10 cellular contexts compared by ENCODE assay signal in genomic region chr20:21511850-21512633, GRCh38. TPM values are rescaled to one million over a fixed set of nuclear protein-coding genes. Genes with fewer than 3 reads are reported as not detected.
DNase-seq lines count a peak whose midpoint lies in the region; ATAC-seq and TF ChIP-seq lines count a peak whose summit lies in the region.
"Had no signal": no experiment of that assay in that cellular context is flagged by ENCODE, and none has a peak within 500 bp of the region (broad histone marks: within the 10 kb centered on the region; RNA-seq: fewer than 3 reads in every experiment).

No MANE protein-coding gene starts in this region.

- no peaks in the 10 kb centered on the region for H3K9me3 ChIP-seq in spleen
- H3K9me3 ChIP-seq: sigmoid colon had no signal

- CTCF ChIA-PET in activated CD4-positive, alpha-beta T cell treated with anti-CD3 and anti-CD28 coated beads for 36 hours (lab: Charles Lee), result interaction anchor here (0.6 to 2.9 kb wide), 4 partner anchors 48 to 648 kb away, joined by 3 to 13 read pairs (median 3); no protein-coding TSS in a partner anchor

- peak overlapping the region; percentile 54 for H3K4me3 Mint-ChIP-seq in activated CD4-positive, alpha-beta T cell treated with anti-CD3 and anti-CD28 coated beads for 36 hours
- H3K4me3 Mint-ChIP-seq in activated T-cell treated with anti-CD3 and anti-CD28 coated beads, Interleukin-2, amount 50 U/mL, for 4 hours, result peak overlapping the region; percentile 68

- H3K4me3 ChIP-seq in spleen, result peak overlapping the region in 7 of 8 donors; percentile 11 to 65 (median 29)

- no peaks in the 10 kb centered on the region for H3K9me3 Mint-ChIP-seq in activated CD4-positive, alpha-beta T cell treated with anti-CD3 and anti-CD28 coated beads for 36 hours (ENCODE audit: low read depth)
- H3K9me3 Mint-ChIP-seq in activated T-cell treated with anti-CD3 and anti-CD28 coated beads, Interleukin-2, amount 50 U/mL, for 4 hours, result no peaks in the 10 kb centered on the region

- WGBS in spleen, 5 donors, result 2 to 13% (median 5%) methylated on average over 22 to 76 of the region's 76 CpGs

- H3K36me3 Mint-ChIP-seq in activated CD4-positive, alpha-beta T cell treated with anti-CD3 and anti-CD28 coated beads for 36 hours (ENCODE audit: low read depth), result no peaks in the 10 kb centered on the region
- peaks cover 1% of the 10 kb centered on the region for H3K36me3 Mint-ChIP-seq in activated T-cell treated with anti-CD3 and anti-CD28 coated beads, Interleukin-2, amount 50 U/mL, for 4 hours (ENCODE audit: insufficient read depth)

- no peaks in the 10 kb centered on the region for H3K36me3 ChIP-seq in spleen
- H3K36me3 ChIP-seq: sigmoid colon had no signal

- peaks cover 49% of the 10 kb centered on the region for H3K4me1 Mint-ChIP-seq in activated CD4-positive, alpha-beta T cell treated with anti-CD3 and anti-CD28 coated beads for 36 hours
- H3K4me1 Mint-ChIP-seq in activated T-cell treated with anti-CD3 and anti-CD28 coated beads, Interleukin-2, amount 50 U/mL, for 4 hours (ENCODE audit: low read depth), result peaks cover 47% of the 10 kb centered on the region

- H3K27me3 Mint-ChIP-seq in activated CD4-positive, alpha-beta T cell treated with anti-CD3 and anti-CD28 coated beads for 36 hours, result peaks cover 71% of the 10 kb centered on the region
- peaks cover 76% of the 10 kb centered on the region for H3K27me3 Mint-ChIP-seq in activated T-cell treated with anti-CD3 and anti-CD28 coated beads, Interleukin-2, amount 50 U/mL, for 4 hours (ENCODE audit: low read depth)

- H3K27ac ChIP-seq in spleen, result no peak overlapping the region
- H3K27ac ChIP-seq: sigmoid colon had no signal

- no peak for TF ChIP-seq POLR2A in spleen (IDR thresholded peaks at IDR 0.05)

- peaks cover 24 to 100% (median 100%) of the 10 kb centered on the region in 7 donors for H3K27me3 ChIP-seq in spleen (replicated peaks in 1 of 7)

- DNase-seq in activated CD4-positive, alpha-beta T cell treated with anti-CD3 and anti-CD28 coated beads for 36 hours, result peak; percentile 48
- no peak for DNase-seq in activated CD4-positive, alpha-beta T cell treated with anti-CD3 and anti-CD28 coated beads for 4 hours
- DNase-seq in activated T-cell treated with anti-CD3 and anti-CD28 coated beads, Interleukin-2, amount 50 U/mL, for 4 hours, result no peak
- DNase-seq in hippocampal formation (lab: John Stamatoyannopoulos, UW) (peak; percentile 22 to 58), spleen (no peak), SIG-M5 (lab: John Stamatoyannopoulos, UW) (no peak), pons (ENCODE audit: low spot score) (no peak), T-helper 9 cell (no peak)
- DNase-seq: NCI-H510A treated with DMSO at 0.1 percent for 48 hours, sigmoid colon had no signal

- peaks cover 32 to 96% (median 74%) of the 10 kb centered on the region in 6 donors for H3K4me1 ChIP-seq in spleen

- POLR2A ChIA-PET in activated CD4-positive, alpha-beta T cell treated with anti-CD3 and anti-CD28 coated beads for 36 hours (lab: Charles Lee), result no interaction called here

- intact Hi-C loops in activated CD4-positive, alpha-beta T cell treated with anti-CD3 and anti-CD28 coated beads for 36 hours (cut with DNase I, micrococcal nuclease), result loop anchor here (2.0 to 10.0 kb wide), 4 partner anchors 407 to 1150 kb away; partner anchors contain the start of gene INSM1 (in 1 of the 2)
- intact Hi-C loops in spleen (cut with DNase I; ENCODE audit: low total_unique reads), result no loop called here

- ATAC-seq in activated CD4-positive, alpha-beta T cell treated with anti-CD3 and anti-CD28 coated beads for 36 hours, result no peak
- no peak for ATAC-seq in activated T-cell treated with anti-CD3 and anti-CD28 coated beads, Interleukin-2, amount 50 U/mL, for 4 hours

- TF ChIP-seq CTCF in spleen (IDR thresholded peaks at IDR 0.05 in 8 of 11, conservative IDR thresholded peaks at IDR 0.05 in 3 of 11), result no peak

- no peak overlapping the region for H3K27ac Mint-ChIP-seq in activated CD4-positive, alpha-beta T cell treated with anti-CD3 and anti-CD28 coated beads for 36 hours

RNA-seq across cellular contexts. Expression of gene NKX2-2, which starts 1.8 kb away (rescaled TPM):
- total RNA-seq in activated CD4-positive, alpha-beta T cell treated with anti-CD3 and anti-CD28 coated beads for 36 hours, result not detected
- total RNA-seq in activated T-cell treated with anti-CD3 and anti-CD28 coated beads, Interleukin-2, amount 50 U/mL, for 4 hours, result not detected
- total RNA-seq in spleen, result not detected
- under 1 TPM in 1 of 3 donors, not detected in 2; 0.03 TPM for polyA plus RNA-seq in spleen
- total RNA-seq: sigmoid colon had no signal

Comparison
In these comparisons a context has a peak if more than half of its experiments do, and no peak if none do; other contexts are left out.
1. DNase-seq: peak in activated CD4-positive, alpha-beta T cell treated with anti-CD3 and anti-CD28 coated beads for 36 hours (single experiment) and hippocampal formation (2 of 2); none in activated CD4-positive, alpha-beta T cell treated with anti-CD3 and anti-CD28 coated beads for 4 hours (0 of 2), activated T-cell treated with anti-CD3 and anti-CD28 coated beads, Interleukin-2, amount 50 U/mL, for 4 hours (single experiment), spleen (single experiment), SIG-M5 (single experiment), pons (single experiment) and T-helper 9 cell (single experiment).